In genomic region chr11:90722552-90723190, GRCh38 we compare ENCODE assay signal across 1 cellular context.
A peak's percentile ranks its signal among the peaks of the same experiment; 100 is the strongest.
TF ChIP-seq lines count a peak whose summit lies in the region.

No MANE protein-coding gene starts in this region.

TF ChIP-seq in GM12878, 131 proteins besides CTCF, POLR2A, EP300 and RAD21 (continued from another document):
- TF ChIP-seq ZBTB33 (IDR thresholded peaks at IDR 0.05) = no peak
- TF ChIP-seq ELK1 (IDR thresholded peaks at IDR 0.05; ENCODE audit: low read depth, low read length) = no peak
- TF ChIP-seq SRF (IDR thresholded peaks at IDR 0.05; ENCODE audit: low read depth in 2 of 2, low read length in 2 of 2) = 0 out of 4 replicates have a peak, but pooled peaks of 1 of the 2 experiments have one; percentile 53
- no peak for TF ChIP-seq CEBPB (IDR thresholded peaks at IDR 0.05; ENCODE audit: borderline replicate concordance in 1 of 2, low read depth in 2 of 2, low read length in 2 of 2)
